In genomic region chr22:38968801-38969200, GRCh38 we compare ENCODE assay signal across 23 cellular contexts. TPM values are rescaled to one million over a fixed set of nuclear protein-coding genes. Genes with fewer than 3 reads are reported as not detected.
A peak's percentile ranks its signal among the peaks of the same experiment; 100 is the strongest.
DNase-seq lines count a peak whose midpoint lies in the region; ATAC-seq, FAIRE-seq and TF ChIP-seq lines count a peak whose summit lies in the region.
"Had no signal": no experiment of that assay in that cellular context is flagged by ENCODE, and none has a peak within 500 bp of the region (broad histone marks: within the 10 kb centered on the region; RNA-seq: fewer than 3 reads in every experiment).

No MANE protein-coding gene starts in this region.

- H3K36me3 ChIP-seq in BLaER1 treated with 17β-estradiol and CSF1 and Interleukin-3, amounts not matched to agents 10 nM and 100 nM, result no peaks in the 10 kb centered on the region
- no peaks in the 10 kb centered on the region for H3K36me3 ChIP-seq in kidney (ENCODE audit: control insufficient read depth in 1 of 2, insufficient read depth in 2 of 2, low read length in 2 of 2)
- no peaks in the 10 kb centered on the region for H3K36me3 ChIP-seq in endodermal cell (ENCODE audit: control insufficient read depth, insufficient read depth, low read length)

- ATAC-seq in T-helper 17 cell (no peak), GM18867 (IDR thresholded peaks at IDR 0.05; ENCODE audit: unreplicated experiment) (no peak)
- ATAC-seq: GM23338, HCT116 had no signal

- H3K4me1 Mint-ChIP-seq in T-helper 17 cell (peaks cover 15% of the 10 kb centered on the region), endodermal cell (peaks cover 5% of the 10 kb centered on the region)

- H3K27ac Mint-ChIP-seq in T-helper 17 cell (peak overlapping the region; percentile 27), endodermal cell (no peak overlapping the region)
- H3K27ac Mint-ChIP-seq: CD4-positive, alpha-beta T cell; GM23338; HFFc6 had no signal

- no peak for TF ChIP-seq CTCF in kidney (IDR thresholded peaks at IDR 0.05; ENCODE audit: borderline replicate concordance, extremely low read depth, insufficient read depth)
- no peak for TF ChIP-seq CTCF in endodermal cell (conservative IDR thresholded peaks at IDR 0.05)

- intact Hi-C loops in kidney (cut with DNase I), result no loop called here

- peak overlapping the region; percentile 54 to 93 (median 78); a peak in 19 of 22 replicates for H3K4me2 ChIP-seq in BLaER1 treated with 17β-estradiol and CSF1 and Interleukin-3, amounts not matched to agents 10 nM and 100 nM
- H3K4me2 ChIP-seq: GM23338 had no signal

- H3K9ac ChIP-seq in BLaER1 treated with 17β-estradiol and CSF1 and Interleukin-3, amounts not matched to agents 10 nM and 100 nM, result peak overlapping the region in 1 of 11 experiments; percentile 43; a peak in 1 of 22 replicates
- H3K9ac ChIP-seq in kidney (ENCODE audit: low read length in 2 of 2), result no peak overlapping the region
- no peak overlapping the region for H3K9ac ChIP-seq in endodermal cell (ENCODE audit: extremely low read depth, low read length, poor library complexity, severe bottlenecking)

- H3K9me3 ChIP-seq in BLaER1 treated with 17β-estradiol and CSF1 and Interleukin-3, amounts not matched to agents 10 nM and 100 nM (replicated peaks in 1 of 11), result no peaks in the 10 kb centered on the region
- H3K9me3 ChIP-seq in T-helper 17 cell (ENCODE audit: control insufficient read depth, low read length, poor library complexity, severe bottlenecking) (no peaks in the 10 kb centered on the region), kidney (ENCODE audit: control insufficient read depth in 1 of 2, low read length in 2 of 2) (no peaks in the 10 kb centered on the region), endodermal cell (ENCODE audit: control insufficient read depth, low read length) (no peaks in the 10 kb centered on the region)
- H3K9me3 ChIP-seq: Caco-2 had no signal

- H3K4me1 ChIP-seq in BLaER1 treated with 17β-estradiol and CSF1 and Interleukin-3, amounts not matched to agents 10 nM and 100 nM, result peaks cover 49 to 96% (median 59%) of the 10 kb centered on the region in 10 experiments
- H3K4me1 ChIP-seq in kidney (ENCODE audit: control insufficient read depth in 1 of 2, insufficient read depth in 1 of 2, low read depth in 1 of 2, low read length in 2 of 2), result peaks cover 0 to 5% of the 10 kb centered on the region in 2 donors
- peaks cover 6% of the 10 kb centered on the region for H3K4me1 ChIP-seq in endodermal cell (ENCODE audit: control insufficient read depth, insufficient read depth, low read length)

- H3K27me3 Mint-ChIP-seq in T-helper 17 cell, result peaks cover 34% of the 10 kb centered on the region
- H3K27me3 Mint-ChIP-seq in endodermal cell (ENCODE audit: insufficient read depth), result peaks cover 13% of the 10 kb centered on the region

- WGBS in endodermal cell (ENCODE audit: insufficient coverage in 1 of 2, insufficient read length in 1 of 2), 2 experiments, result 85% methylated on average over 9 to 11 of the region's 11 CpGs

- H3K36me3 Mint-ChIP-seq in T-helper 17 cell (ENCODE audit: low read depth) (peaks cover 4% of the 10 kb centered on the region), endodermal cell (ENCODE audit: low read depth) (no peaks in the 10 kb centered on the region)

- FAIRE-seq in kidney (lab: Jason Lieb, UNC), result no peak
- FAIRE-seq: D721Med, H54 had no signal

- no peak overlapping the region for H3K4me3 ChIP-seq in BLaER1 treated with 17β-estradiol and CSF1 and Interleukin-3, amounts not matched to agents 10 nM and 100 nM
- no peak overlapping the region for H3K4me3 ChIP-seq in kidney (ENCODE audit: low read length in 2 of 2)
- no peak overlapping the region for H3K4me3 ChIP-seq in endodermal cell (ENCODE audit: low read length)
- H3K4me3 ChIP-seq: GM23338 had no signal

- H4K20me1 ChIP-seq in BLaER1 treated with 17β-estradiol and CSF1 and Interleukin-3, amounts not matched to agents 10 nM and 100 nM, result no peaks in the 10 kb centered on the region

- H3K9me3 Mint-ChIP-seq in endodermal cell, result no peaks in the 10 kb centered on the region
- H3K9me3 Mint-ChIP-seq: CD4-positive, alpha-beta T cell; HFFc6 had no signal

- H3K4me3 Mint-ChIP-seq in T-helper 17 cell, result no peak overlapping the region
- no peak overlapping the region for H3K4me3 Mint-ChIP-seq in endodermal cell
- H3K4me3 Mint-ChIP-seq: CD4-positive, alpha-beta T cell; GM23338; HFFc6 had no signal

- no peak for DNase-seq in T-helper 17 cell
- DNase-seq in kidney, result peak; percentile 23
- no peak for DNase-seq in NCI-H526 treated with DMSO at 0.1 percent for 48 hours (lab: John Stamatoyannopoulos, UW)
- no peak for DNase-seq in endodermal cell
- DNase-seq in DMS153 (lab: John Stamatoyannopoulos, UW), result no peak
- DNase-seq: 8988T; C1 segment of cervical spinal cord; Caco-2; CD4-positive, alpha-beta T cell; DMS79; GDM1; HFFc6 had no signal

- no peaks in the 10 kb centered on the region; a peak in 1 of 22 replicates for H3K27me3 ChIP-seq in BLaER1 treated with 17β-estradiol and CSF1 and Interleukin-3, amounts not matched to agents 10 nM and 100 nM
- H3K27me3 ChIP-seq in endodermal cell (ENCODE audit: control insufficient read depth, insufficient read depth, low read length, poor library complexity, severe bottlenecking), result no peaks in the 10 kb centered on the region

- H3K27ac ChIP-seq in BLaER1 treated with 17β-estradiol and CSF1 and Interleukin-3, amounts not matched to agents 10 nM and 100 nM, result peak overlapping the region in 5 of 11 experiments; percentile 28 to 77 (median 70); a peak in 9 of 22 replicates
- H3K27ac ChIP-seq in kidney (ENCODE audit: low read depth in 2 of 2, low read length in 2 of 2) (no peak overlapping the region), endodermal cell (ENCODE audit: low read depth, low read length) (no peak overlapping the region)
- H3K27ac ChIP-seq: HL-60 had no signal

RNA-seq across cellular contexts. Expression of gene APOBEC3A, which starts 11.4 kb away (rescaled TPM):
- total RNA-seq in T-helper 17 cell, result 1 to 10 TPM in 1 of 2 donors, under 1 TPM in 1; 0.70 to 4.1 TPM
- total RNA-seq in kidney, result 1.2 TPM
- polyA plus RNA-seq in kidney (ENCODE audit: insufficient read depth, low read depth, low replicate concordance), result not detected
- total RNA-seq in endodermal cell, result not detected
- 0.28 TPM for polyA plus RNA-seq in endodermal cell (2013, experiment 1 of 2)
- polyA plus RNA-seq in endodermal cell (2013, experiment 2 of 2), result not detected
- total RNA-seq: A673, Caco-2, Daoy, GM23338, HFFc6, HT1080 had no signal
- polyA plus RNA-seq: AG04450 had no signal

RNA-seq across cellular contexts. Expression of gene APOBEC3B, which starts 13.3 kb away (rescaled TPM):
- total RNA-seq in T-helper 17 cell (1 to 10 TPM; 1.2 to 1.5 TPM), kidney (2.7 TPM), endodermal cell (1 to 10 TPM; 4.1 to 5.4 TPM)
- 1.0 TPM for polyA plus RNA-seq in kidney (ENCODE audit: insufficient read depth, low read depth, low replicate concordance)
- 2.2 TPM for polyA plus RNA-seq in endodermal cell (2013, experiment 1 of 2)
- polyA plus RNA-seq in endodermal cell (2013, experiment 2 of 2), result 3.0 TPM
- total RNA-seq: CD4-positive, alpha-beta T cell had no signal

RNA-seq across cellular contexts. Expression of gene APOBEC3C, which starts 45.3 kb away (rescaled TPM):
- 10 to 100 TPM; 35.9 to 39.8 TPM for total RNA-seq in T-helper 17 cell
- 19.8 TPM for total RNA-seq in kidney
- 9.5 TPM for polyA plus RNA-seq in kidney (ENCODE audit: insufficient read depth, low read depth, low replicate concordance)
- total RNA-seq in endodermal cell, result 10 to 100 TPM; 26.1 to 27.4 TPM
- 12.4 TPM for polyA plus RNA-seq in endodermal cell (2013, experiment 1 of 2)
- 13.7 TPM for polyA plus RNA-seq in endodermal cell (2013, experiment 2 of 2)

RNA-seq across cellular contexts. Expression of gene APOBEC3D, which starts 52.1 kb away (rescaled TPM):
- total RNA-seq in T-helper 17 cell (10 to 100 TPM; 12.2 to 17.6 TPM), kidney (4.3 TPM), endodermal cell (10 to 100 TPM in 1 of 2 donors, 1 to 10 TPM in 1; 8.6 to 14.4 TPM)
- 1.7 TPM for polyA plus RNA-seq in kidney (ENCODE audit: insufficient read depth, low read depth, low replicate concordance)
- polyA plus RNA-seq in endodermal cell (2013, experiment 1 of 2), result 2.6 TPM
- 7.1 TPM for polyA plus RNA-seq in endodermal cell (2013, experiment 2 of 2)
- total RNA-seq: HT1080 had no signal
